In the genomic region with DNA sequence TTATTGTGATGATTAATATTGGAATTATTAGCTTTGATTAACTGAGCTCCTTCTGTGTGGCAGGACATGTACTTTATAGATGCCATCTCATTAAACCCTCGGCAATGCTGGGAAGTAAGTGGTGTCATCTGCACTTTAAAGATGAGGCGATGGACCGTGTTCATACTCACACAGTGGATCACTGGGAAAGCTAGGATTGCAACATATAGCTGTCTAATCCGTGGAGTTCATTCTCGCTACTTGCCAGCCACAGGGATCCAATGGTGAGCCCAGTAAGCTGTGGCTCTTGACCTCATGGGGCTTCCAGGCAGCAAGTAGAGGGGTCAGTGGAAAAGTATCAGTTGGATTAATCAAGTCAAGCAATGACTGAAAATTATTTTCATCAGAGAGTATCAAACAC, we compare ENCODE assay signal across 16 cellular contexts.
A peak's percentile ranks its signal among the peaks of the same experiment; 100 is the strongest.
DNase-seq lines count a peak whose midpoint lies in the region; ATAC-seq, FAIRE-seq and TF ChIP-seq lines count a peak whose summit lies in the region.
"Had no signal": no experiment of that assay in that cellular context is flagged by ENCODE, and none has a peak within 500 bp of the region (broad histone marks: within the 10 kb centered on the region; RNA-seq: fewer than 3 reads in every experiment).

No MANE protein-coding gene starts in this region.

- in situ Hi-C loops in HepG2 (cut with HindIII; ENCODE audit: extremely low pct_ligation_motif_present, low pct_unique_long_range_greater_than_20kb): loop anchor here (5.0 to 25.0 kb wide), 2 partner anchors 102 to 952 kb away; no protein-coding TSS in a partner anchor

- no peak for TF ChIP-seq RAD21 in HepG2 (CRISPR knock-in tag; IDR thresholded peaks at IDR 0.05)

- H2AFZ ChIP-seq in HepG2 (ENCODE audit: low read length): no peak overlapping the region
- H2AFZ ChIP-seq: GM23338 had no signal

- H3K36me3 ChIP-seq in HepG2 (replicated peaks in 1 of 2; ENCODE audit: control insufficient read depth in 1 of 2, insufficient read depth in 2 of 2, low read length in 2 of 2) (no peaks in the 10 kb centered on the region), right lobe of liver (no peaks in the 10 kb centered on the region)
- H3K36me3 ChIP-seq: BE2C; BLaER1 treated with 17β-estradiol and CSF1 and Interleukin-3, amounts not matched to agents 10 nM and 100 nM had no signal

- intact Hi-C loops in HepG2 (cut with micrococcal nuclease; ENCODE audit: unreplicated experiment): no loop called here
- intact Hi-C loops in right lobe of liver (cut with DNase I): no loop called here

- no peaks in the 10 kb centered on the region for H3K4me1 ChIP-seq in HepG2 (ENCODE audit: insufficient read depth, low read length)
- no peaks in the 10 kb centered on the region for H3K4me1 ChIP-seq in right lobe of liver
- H3K4me1 ChIP-seq: A549, BE2C had no signal

- H3K4me3 ChIP-seq in HepG2 (replicated peaks in 1 of 3; ENCODE audit: insufficient read depth in 1 of 3, low read depth in 2 of 3, low read length in 3 of 3): no peak overlapping the region
- no peak overlapping the region for H3K4me3 ChIP-seq in right lobe of liver
- H3K4me3 ChIP-seq: A549; BLaER1 treated with 17β-estradiol and CSF1 and Interleukin-3, amounts not matched to agents 10 nM and 100 nM; GM12878; GM23338 had no signal

- H3K4me2 ChIP-seq in HepG2 (ENCODE audit: low read depth, low read length): no peak overlapping the region
- H3K4me2 ChIP-seq: A549; BLaER1 treated with 17β-estradiol and CSF1 and Interleukin-3, amounts not matched to agents 10 nM and 100 nM; GM23338 had no signal

- ATAC-seq in HepG2 (no peak), right lobe of liver (no peak)

- POLR2A ChIA-PET in HepG2 (lab: Yijun Ruan, JAX): no interaction called here

- WGBS in HepG2 (ENCODE audit: low lambda C conversion rate): 4% methylated on average over 5 of the region's 5 CpGs
- WGBS in right lobe of liver (ENCODE audit: insufficient coverage, low coverage, low lambda C conversion rate, missing lambda C conversion rate): 61% methylated on average over 5 of the region's 5 CpGs

- no peak for DNase-seq in HepG2 (ENCODE audit: low spot score)
- no peak for DNase-seq in right lobe of liver
- DNase-seq in amniotic epithelial cell (ENCODE audit: low read depth): peak; percentile 10
- DNase-seq in iris pigment epithelial cell (ENCODE audit: low read depth): peak; percentile 26
- DNase-seq in globus pallidus (ENCODE audit: low spot score): no peak
- no peak for DNase-seq in NCI-H1694 treated with DMSO at 0.1 percent for 48 hours (lab: John Stamatoyannopoulos, UW)
- DNase-seq: DMS 273 treated with DMSO at 0.1 percent for 48 hours, DMS79, GDM1 had no signal

- TF ChIP-seq CTCF in HepG2 (CRISPR knock-in tag; IDR thresholded peaks at IDR 0.05): no peak
- TF ChIP-seq CTCF in right lobe of liver (IDR thresholded peaks at IDR 0.05): no peak

- H3K27me3 ChIP-seq in HepG2 (ENCODE audit: control insufficient read depth in 1 of 2, insufficient read depth in 2 of 2, low read length in 2 of 2) (no peaks in the 10 kb centered on the region), right lobe of liver (no peaks in the 10 kb centered on the region)
- H3K27me3 ChIP-seq: BE2C had no signal

- no peak overlapping the region for H3K27ac ChIP-seq in HepG2 (ENCODE audit: extremely low read length, insufficient read depth, low read length)
- no peak overlapping the region for H3K27ac ChIP-seq in right lobe of liver
- H3K27ac ChIP-seq: A549; BLaER1 treated with 17β-estradiol and CSF1 and Interleukin-3, amounts not matched to agents 10 nM and 100 nM had no signal

- TF ChIP-seq POLR2A in HepG2 (IDR thresholded peaks at IDR 0.05; ENCODE audit: insufficient read depth in 1 of 2, low read depth in 2 of 2, low read length in 2 of 2): no peak
- TF ChIP-seq POLR2A in right lobe of liver (IDR thresholded peaks at IDR 0.05): no peak

- H3K9me3 ChIP-seq in HepG2 (ENCODE audit: low read length) (no peaks in the 10 kb centered on the region), right lobe of liver (no peaks in the 10 kb centered on the region)
- H3K9me3 ChIP-seq: A549, BE2C had no signal

- BruUV-seq in HepG2 (replicated peaks; lab: Mats Ljungman, UMichigan): no TSS peak

- H4K20me1 ChIP-seq in HepG2 (ENCODE audit: insufficient read depth, low read length): no peaks in the 10 kb centered on the region
- H4K20me1 ChIP-seq: BLaER1 treated with 17β-estradiol and CSF1 and Interleukin-3, amounts not matched to agents 10 nM and 100 nM had no signal

- H3K9ac ChIP-seq in HepG2 (ENCODE audit: insufficient read depth, low read depth, low read length): no peak overlapping the region
- H3K9ac ChIP-seq: BLaER1 treated with 17β-estradiol and CSF1 and Interleukin-3, amounts not matched to agents 10 nM and 100 nM had no signal

- H3K79me2 ChIP-seq in HepG2 (ENCODE audit: insufficient read depth, low read length): no peaks in the 10 kb centered on the region

- TF ChIP-seq EP300 in HepG2 (IDR thresholded peaks at IDR 0.05; ENCODE audit: low read depth in 2 of 2, low read length in 2 of 2): no peak
- no peak for TF ChIP-seq EP300 in HepG2 (CRISPR knock-in tag; IDR thresholded peaks at IDR 0.05; ENCODE audit: borderline replicate concordance)

- no peak for FAIRE-seq in HepG2 (lab: Jason Lieb, UNC)
- FAIRE-seq: A549, D721Med, GM12878, GM19239 had no signal

- CTCF ChIA-PET in HepG2 (lab: Yijun Ruan, JAX; ENCODE audit: low intra/inter-chr PET ratio, low total read pairs): interaction anchor here (1.2 to 2.0 kb wide), 4 partner anchors 14 to 951 kb away, joined by 3 to 14 read pairs (median 6); no protein-coding TSS in a partner anchor

TF ChIP-seq in HepG2, 621 proteins besides CTCF, POLR2A, EP300 and RAD21:
- TF ChIP-seq FOXP1 (IDR thresholded peaks at IDR 0.05) (no peak), FOXP1 (CRISPR knock-in tag; IDR thresholded peaks at IDR 0.05) (no peak), CEBPB (IDR thresholded peaks at IDR 0.05; ENCODE audit: borderline replicate concordance, low read depth, low read length) (peak; percentile 51; the same call in 1 of the 2 replicates)

Comparison
In these comparisons a context has a peak if more than half of its experiments do, and no peak if none do; other contexts are left out.
1. DNase-seq: peak in amniotic epithelial cell (single experiment) and iris pigment epithelial cell (single experiment); none in HepG2 (single experiment), right lobe of liver (0 of 3), globus pallidus (single experiment) and NCI-H1694 treated with DMSO at 0.1 percent for 48 hours (single experiment).